9 cellular contexts compared by ENCODE assay signal in the genomic region with DNA sequence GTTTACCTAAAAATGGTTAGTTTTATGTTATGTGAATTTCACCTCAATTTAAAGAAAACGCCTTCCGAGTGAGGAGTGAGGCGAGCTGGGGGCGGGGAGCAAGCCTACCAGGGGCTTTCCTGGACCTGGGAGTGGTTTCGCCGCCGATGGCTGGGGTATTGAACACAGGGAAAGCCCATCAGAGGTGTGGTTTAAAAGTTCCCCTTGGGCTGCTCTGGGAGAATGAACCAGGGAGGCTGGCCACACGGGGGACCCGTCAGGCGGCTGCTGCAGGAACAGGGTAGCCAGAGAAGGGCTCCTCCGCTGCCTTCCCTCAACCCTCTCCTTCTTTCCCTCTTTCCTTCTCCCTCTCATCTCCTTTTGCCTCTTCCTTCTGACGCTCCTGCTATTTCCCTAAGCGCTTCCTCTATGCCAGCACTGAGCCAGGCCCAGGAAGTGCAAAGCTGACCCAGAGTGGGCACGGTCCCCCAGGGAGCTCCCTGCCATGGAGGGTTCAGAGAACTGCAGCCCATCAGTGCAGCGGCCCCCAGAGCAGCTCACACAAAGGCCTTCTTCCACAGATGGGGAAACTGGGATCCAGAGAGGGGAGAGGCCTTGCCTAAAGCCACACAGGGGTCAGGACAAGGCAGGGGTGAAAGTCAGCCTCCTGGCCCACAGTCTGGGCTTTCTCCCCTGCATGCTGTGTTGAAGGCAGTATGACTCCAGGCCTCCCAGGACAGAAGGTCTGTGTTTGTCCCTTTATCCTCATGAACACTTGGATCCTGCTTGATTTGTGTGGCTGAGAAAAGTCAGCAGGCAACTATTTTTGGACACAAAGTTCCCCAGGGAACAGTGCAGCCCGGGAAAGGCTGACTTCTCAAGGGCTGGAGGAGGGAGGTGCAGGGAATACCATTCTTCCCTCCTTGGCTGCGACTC. TPM values are rescaled to one million over a fixed set of nuclear protein-coding genes. Genes with fewer than 3 reads are reported as not detected.
DNase-seq lines count a peak whose midpoint lies in the region; TF ChIP-seq lines count a peak whose summit lies in the region.
"Had no signal": no experiment of that assay in that cellular context is flagged by ENCODE, and none has a peak within 500 bp of the region (broad histone marks: within the 10 kb centered on the region; RNA-seq: fewer than 3 reads in every experiment).

No MANE protein-coding gene starts in this region.

- H3K4me3 Mint-ChIP-seq in Calu3 (ENCODE audit: low read depth, unreplicated experiment) = no peak overlapping the region

- WGBS in HUES64 = 46% methylated on average over 17 of the region's 17 CpGs

- peaks cover 4% of the 10 kb centered on the region; the same call in 1 of the 2 replicates for H3K36me3 ChIP-seq in ES-I3 (ENCODE audit: insufficient read depth, low read length)
- peaks cover 5% of the 10 kb centered on the region; the same call in 1 of the 2 replicates for H3K36me3 ChIP-seq in HUES64 (ENCODE audit: insufficient read depth, low read length)
- peaks cover 12% of the 10 kb centered on the region for H3K36me3 ChIP-seq in rectal smooth muscle tissue (ENCODE audit: control insufficient read depth, insufficient read depth, low read length)

- H3K27ac ChIP-seq in HUES64 (ENCODE audit: low read depth, low read length) (peak overlapping the region; percentile 38), rectal smooth muscle tissue (ENCODE audit: low read depth, low read length) (peak overlapping the region; percentile 74)

- H3K9me3 ChIP-seq in ES-I3 (ENCODE audit: control insufficient read depth, insufficient read depth, low read length) (no peaks in the 10 kb centered on the region), HUES64 (ENCODE audit: insufficient read depth, low read depth, low read length) (no peaks in the 10 kb centered on the region)

- DNase-seq in activated CD8-positive, alpha-beta memory T cell treated with anti-CD3 and anti-CD28 coated beads, Interleukin-2, amount 50 U/mL, for 48 hours = peak; percentile 82
- DNase-seq in fibroblast of the aortic adventitia (ENCODE audit: low read depth) (peak; percentile 83), NCI-H524 treated with DMSO at 0.1 percent for 48 hours (lab: John Stamatoyannopoulos, UW) (no peak), epidermal melanocyte (ENCODE audit: insufficient read length, low spot score) (no peak), Calu3 (no peak)

- intact Hi-C loops in Calu3 (cut with micrococcal nuclease; ENCODE audit: unreplicated experiment) = no loop called here

- no peaks in the 10 kb centered on the region for H3K36me3 Mint-ChIP-seq in Calu3 (ENCODE audit: insufficient read depth, unreplicated experiment)

- no TSS peak for BruUV-seq in Calu3 (replicated peaks; lab: Mats Ljungman, UMichigan)

- H3K4me1 ChIP-seq in ES-I3 (ENCODE audit: insufficient read depth, low read length) (peaks cover 58% of the 10 kb centered on the region), HUES64 (ENCODE audit: insufficient read depth, low read length) (peaks cover 55% of the 10 kb centered on the region), rectal smooth muscle tissue (ENCODE audit: control insufficient read depth, insufficient read depth, low read length) (peaks cover 38% of the 10 kb centered on the region)

- H3K9me3 Mint-ChIP-seq in Calu3 (ENCODE audit: low read depth, unreplicated experiment) = no peaks in the 10 kb centered on the region

- H3K9ac ChIP-seq in ES-I3 (ENCODE audit: low read depth, low read length) = peak overlapping the region; percentile 1; the same call in 1 of the 2 replicates
- 0 out of 2 replicates have a peak overlapping the region, but pooled peaks have one; percentile 11 for H3K9ac ChIP-seq in HUES64 (ENCODE audit: low read depth, low read length)
- no peak overlapping the region for H3K9ac ChIP-seq in rectal smooth muscle tissue (ENCODE audit: low read length)

- no peak overlapping the region for H3K4me3 ChIP-seq in HUES64 (ENCODE audit: low read length)
- peak overlapping the region; percentile 22 for H3K4me3 ChIP-seq in fibroblast of the aortic adventitia (ENCODE audit: low read depth, low read length)
- H3K4me3 ChIP-seq in rectal smooth muscle tissue (ENCODE audit: low read length) = peak overlapping the region; percentile 51

- no peak overlapping the region for H3K27ac Mint-ChIP-seq in Calu3 (ENCODE audit: unreplicated experiment)

- CTCF ChIA-PET in Calu3 (lab: Charles Lee) = no interaction called here

- no peaks in the 10 kb centered on the region for H3K27me3 ChIP-seq in HUES64 (ENCODE audit: insufficient read depth, low read length)
- H3K27me3 ChIP-seq in rectal smooth muscle tissue (ENCODE audit: control insufficient read depth, insufficient read depth, low read length) = no peaks in the 10 kb centered on the region

- H3K4me1 Mint-ChIP-seq in Calu3 (ENCODE audit: low read depth, unreplicated experiment) = no peaks in the 10 kb centered on the region

- H3K27me3 Mint-ChIP-seq in Calu3 (ENCODE audit: unreplicated experiment) = no peaks in the 10 kb centered on the region

- TF ChIP-seq CTCF in fibroblast of the aortic adventitia (IDR thresholded peaks at IDR 0.05; ENCODE audit: insufficient read depth, low read length) = peak; percentile 31
- no peak for TF ChIP-seq CTCF in Calu3 (IDR thresholded peaks at IDR 0.05; ENCODE audit: unreplicated experiment)

RNA-seq across cellular contexts. Expression of a gene that starts 4.6 kb away (rescaled TPM):
- 17.8 TPM for polyA plus RNA-seq in HUES64 (2013, experiment 1 of 2)
- polyA plus RNA-seq in HUES64 (2013, experiment 2 of 2) = 18.9 TPM
- total RNA-seq in fibroblast of the aortic adventitia (ENCODE audit: low replicate concordance) (9.9 and 22.3 TPM in 2 replicates), Calu3 (2022) (3.9 and 5.8 TPM in 2 replicates)

RNA-seq across cellular contexts. Expression of a gene that starts 53.5 kb away (rescaled TPM):
- polyA plus RNA-seq in HUES64 (2013, experiment 1 of 2) = 1.3 TPM
- polyA plus RNA-seq in HUES64 (2013, experiment 2 of 2) = 0.82 TPM
- total RNA-seq in fibroblast of the aortic adventitia (ENCODE audit: low replicate concordance) = not detected in 2 replicates
- total RNA-seq in Calu3 (2022) = not detected in 2 replicates
- total RNA-seq: HT1080 had no signal

Comparison
In these comparisons a context has a peak if more than half of its experiments do, and no peak if none do; other contexts are left out.
1. DNase-seq: peak in activated CD8-positive, alpha-beta memory T cell treated with anti-CD3 and anti-CD28 coated beads, Interleukin-2, amount 50 U/mL, for 48 hours (single experiment) and fibroblast of the aortic adventitia (single experiment); none in NCI-H524 treated with DMSO at 0.1 percent for 48 hours (single experiment), epidermal melanocyte (single experiment) and Calu3 (single experiment).